1 cellular context compared by ENCODE assay signal in the genomic region with DNA sequence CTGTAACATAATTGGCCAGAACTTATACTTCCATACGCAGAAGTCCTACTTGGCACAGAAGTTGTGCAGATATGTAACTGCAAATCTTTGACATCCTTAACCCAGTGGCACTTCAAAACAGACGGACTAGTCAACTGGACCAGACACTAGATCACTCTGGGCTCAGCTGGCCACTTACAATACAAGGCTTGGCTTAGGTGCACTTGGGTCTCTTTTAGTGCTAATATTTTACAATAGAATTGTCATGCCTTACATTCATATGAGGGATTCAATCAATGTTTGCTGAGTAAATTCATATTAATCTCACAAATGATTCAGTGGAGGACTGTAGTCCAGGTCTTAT.
TF ChIP-seq lines count a peak whose summit lies in the region.

No MANE protein-coding gene starts in this region.

TF ChIP-seq in IMR-90, 13 proteins besides CTCF, POLR2A, EP300 and RAD21 (continued from another document):
- TF ChIP-seq CEBPB (IDR thresholded peaks at IDR 0.05; ENCODE audit: low read depth, low read length) = no peak
- TF ChIP-seq MAFK (IDR thresholded peaks at IDR 0.05; ENCODE audit: low read depth, low read length) = no peak
